ENCODE assay signal across 14 cellular contexts in genomic region chr3:152256829-152257228, GRCh38. TPM values are rescaled to one million over a fixed set of nuclear protein-coding genes. Genes with fewer than 3 reads are reported as not detected.
A peak's percentile ranks its signal among the peaks of the same experiment; 100 is the strongest.
DNase-seq lines count a peak whose midpoint lies in the region; ATAC-seq, FAIRE-seq and TF ChIP-seq lines count a peak whose summit lies in the region.
"Had no signal": no experiment of that assay in that cellular context is flagged by ENCODE, and none has a peak within 500 bp of the region (broad histone marks: within the 10 kb centered on the region; RNA-seq: fewer than 3 reads in every experiment).

No MANE protein-coding gene starts in this region.

- no peak overlapping the region for H3K9ac ChIP-seq in K562 (ENCODE audit: insufficient read depth in 1 of 2, low read depth in 2 of 2, low read length in 2 of 2)
- H3K9ac ChIP-seq in rectal smooth muscle tissue (ENCODE audit: low read length) = no peak overlapping the region

- CTCF ChIA-PET in K562 (lab: Yijun Ruan, JAX; ENCODE audit: low intra/inter-chr PET ratio) = no interaction called here

- no peak for FAIRE-seq in K562 (lab: Jason Lieb, UNC)

- H3K4me3 Mint-ChIP-seq in CD4-positive, CD25-positive, alpha-beta regulatory T cell = peak overlapping the region; percentile 72 to 89 (median 78)
- H3K4me3 Mint-ChIP-seq in IgD-negative memory B cell = peak overlapping the region in 2 of 4 donors; percentile 14 to 82

- TF ChIP-seq EP300 in K562 (IDR thresholded peaks at IDR 0.05; ENCODE audit: low read length) = no peak

- no peaks in the 10 kb centered on the region for H3K9me3 ChIP-seq in CD4-positive, CD25-positive, alpha-beta regulatory T cell (ENCODE audit: control insufficient read depth in 2 of 2, low read length in 2 of 2)
- H3K9me3 ChIP-seq in K562 (replicated peaks; ENCODE audit: control insufficient read depth, insufficient read depth, low read depth, low read length) = peaks cover 3% of the 10 kb centered on the region; the same call in 1 of the 2 replicates
- H3K9me3 ChIP-seq in right atrium auricular region = no peaks in the 10 kb centered on the region
- H3K9me3 ChIP-seq in prostate gland = no peaks in the 10 kb centered on the region
- H3K9me3 ChIP-seq: left ventricle myocardium inferior, MG63 had no signal

- H4K20me1 ChIP-seq in K562 (replicated peaks; ENCODE audit: control insufficient read depth, insufficient read depth, low read length) = no peaks in the 10 kb centered on the region

- H3K4me1 ChIP-seq in CD4-positive, CD25-positive, alpha-beta regulatory T cell (ENCODE audit: control insufficient read depth, insufficient read depth, low read length, poor library complexity, severe bottlenecking) = peaks cover 89% of the 10 kb centered on the region
- peaks cover 5 to 42% of the 10 kb centered on the region in 2 experiments for H3K4me1 ChIP-seq in K562 (replicated peaks in 1 of 2; ENCODE audit: control insufficient read depth in 2 of 2, insufficient read depth in 2 of 2, low read length in 2 of 2)
- peaks cover 17% of the 10 kb centered on the region for H3K4me1 ChIP-seq in rectal smooth muscle tissue (ENCODE audit: control insufficient read depth, insufficient read depth, low read length)
- peaks cover 0 to 25% of the 10 kb centered on the region in 2 donors for H3K4me1 ChIP-seq in right atrium auricular region
- H3K4me1 ChIP-seq in prostate gland (replicated peaks) = no peaks in the 10 kb centered on the region

- in situ Hi-C loops in K562 (cut with MboI) = no loop called here

- TF ChIP-seq CTCF in K562 (IDR thresholded peaks at IDR 0.05 in 2 of 3, conservative IDR thresholded peaks at IDR 0.05 in 1 of 3; ENCODE audit: insufficient read depth in 2 of 3, low read depth in 1 of 3, low read length in 3 of 3) (no peak), right atrium auricular region (IDR thresholded peaks at IDR 0.05) (no peak), prostate gland (IDR thresholded peaks at IDR 0.05) (no peak)

- TF ChIP-seq POLR2A in K562 (conservative IDR thresholded peaks at IDR 0.05) (no peak), prostate gland (IDR thresholded peaks at IDR 0.05) (no peak)

- H3K27me3 ChIP-seq in CD4-positive, CD25-positive, alpha-beta regulatory T cell (ENCODE audit: control insufficient read depth, insufficient read depth, low read length) = no peaks in the 10 kb centered on the region
- H3K27me3 ChIP-seq in K562 (ENCODE audit: control insufficient read depth in 2 of 2, insufficient read depth in 2 of 2, low read length in 2 of 2) (no peaks in the 10 kb centered on the region), rectal smooth muscle tissue (ENCODE audit: control insufficient read depth, insufficient read depth, low read length) (no peaks in the 10 kb centered on the region), right atrium auricular region (no peaks in the 10 kb centered on the region), prostate gland (replicated peaks; ENCODE audit: insufficient read depth) (no peaks in the 10 kb centered on the region)
- H3K27me3 ChIP-seq: hepatocyte, MG63 had no signal

- peaks cover 0 to 2% (median 0%) of the 10 kb centered on the region in 7 donors for H3K9me3 Mint-ChIP-seq in CD4-positive, CD25-positive, alpha-beta regulatory T cell
- H3K9me3 Mint-ChIP-seq in IgD-negative memory B cell = no peaks in the 10 kb centered on the region

- no peak for DNase-seq in CD4-positive, CD25-positive, alpha-beta regulatory T cell
- DNase-seq in K562 (ENCODE audit: extremely low read depth in 1 of 4, low spot score in 3 of 4) (no peak), right atrium auricular region (ENCODE audit: low spot score) (no peak), prostate gland (ENCODE audit: low spot score) (no peak)
- DNase-seq: left ventricle myocardium inferior; MG63; NCI-H2171 treated with DMSO at 0.1 percent for 48 hours; stimulated activated CD4-positive, alpha-beta T cell treated with anti-CD3 and anti-CD28 coated beads, Interleukin-1b, Interleukin-23, amount 100 ng/mL, for 48 hours had no signal

- no peak for ATAC-seq in CD4-positive, CD25-positive, alpha-beta regulatory T cell (ENCODE audit: low read depth in 2 of 2)
- ATAC-seq in K562 = peak; percentile 4
- no peak for ATAC-seq in GM18861 (IDR thresholded peaks at IDR 0.05; ENCODE audit: unreplicated experiment)
- ATAC-seq in HG03175 (IDR thresholded peaks at IDR 0.05; ENCODE audit: unreplicated experiment) = no peak

- peaks cover 95% of the 10 kb centered on the region for H3K79me2 ChIP-seq in K562 (ENCODE audit: control insufficient read depth, insufficient read depth, low read length)
- H3K79me2 ChIP-seq: hepatocyte had no signal

- H3K36me3 Mint-ChIP-seq in CD4-positive, CD25-positive, alpha-beta regulatory T cell = peaks cover 12% of the 10 kb centered on the region
- peaks cover 2% of the 10 kb centered on the region for H3K36me3 Mint-ChIP-seq in IgD-negative memory B cell

- peak overlapping the region; percentile 86 for H3K27ac ChIP-seq in CD4-positive, CD25-positive, alpha-beta regulatory T cell (ENCODE audit: insufficient read depth, low read length, poor library complexity, severe bottlenecking)
- H3K27ac ChIP-seq in K562 (ENCODE audit: extremely low read depth, low read depth, low read length) (no peak overlapping the region), rectal smooth muscle tissue (ENCODE audit: low read depth, low read length) (peak overlapping the region; percentile 51), right atrium auricular region (no peak overlapping the region), prostate gland (no peak overlapping the region)
- H3K27ac ChIP-seq: epithelial cell of prostate, hepatocyte, left ventricle myocardium inferior had no signal

- intact Hi-C loops in K562 (cut with micrococcal nuclease) = no loop called here
- intact Hi-C loops in prostate gland (cut with DNase I) = no loop called here

- peak overlapping the region; percentile 92 to 96 (median 93) for H3K27ac Mint-ChIP-seq in CD4-positive, CD25-positive, alpha-beta regulatory T cell
- peak overlapping the region; percentile 4 to 87 (median 74) for H3K27ac Mint-ChIP-seq in IgD-negative memory B cell

- BruUV-seq in K562 (replicated peaks; lab: Mats Ljungman, UMichigan) = no TSS peak

- H3K4me1 Mint-ChIP-seq in CD4-positive, CD25-positive, alpha-beta regulatory T cell = peaks cover 63 to 95% (median 83%) of the 10 kb centered on the region in 4 donors
- peaks cover 68 to 73% (median 72%) of the 10 kb centered on the region in 3 donors for H3K4me1 Mint-ChIP-seq in IgD-negative memory B cell

- H3K4me3 ChIP-seq in CD4-positive, CD25-positive, alpha-beta regulatory T cell (ENCODE audit: low read depth, low read length) = peak overlapping the region; percentile 79
- H3K4me3 ChIP-seq in K562 (no peak overlapping the region), rectal smooth muscle tissue (ENCODE audit: low read length) (no peak overlapping the region), right atrium auricular region (no peak overlapping the region), prostate gland (no peak overlapping the region)
- H3K4me3 ChIP-seq: hepatocyte, left ventricle myocardium inferior, MG63 had no signal

- whole genome bisulfite sequencing in K562 (ENCODE audit: insufficient coverage, low coverage, missing lambda C conversion rate) = 41% methylated on average over 4 of the region's 4 CpGs
- WGBS in prostate gland = 92% methylated on average over 4 of the region's 4 CpGs

- H3K9me1 ChIP-seq in K562 (ENCODE audit: control insufficient read depth, insufficient read depth, low read length) = no peaks in the 10 kb centered on the region

- TF ChIP-seq RAD21 in K562 (CRISPR knock-in tag; conservative IDR thresholded peaks at IDR 0.05 in 1 of 2, IDR thresholded peaks at IDR 0.05 in 1 of 2) = no peak

- H2AFZ ChIP-seq in K562 (ENCODE audit: low read depth, low read length) = no peak overlapping the region
- H2AFZ ChIP-seq: hepatocyte had no signal

- POLR2A ChIA-PET in K562 (lab: Yijun Ruan, JAX) = interaction anchor here (1.0 to 4.0 kb wide), 4 partner anchors 8 to 66 kb away, joined by 3 to 19 read pairs (median 10); partner anchors contain the start of gene MBNL1

- peaks cover 2% of the 10 kb centered on the region for H3K36me3 ChIP-seq in CD4-positive, CD25-positive, alpha-beta regulatory T cell (ENCODE audit: control insufficient read depth, insufficient read depth, low read length)
- 0 out of 3 replicates have a peak, but pooled peaks cover 2% of the 10 kb centered on the region for H3K36me3 ChIP-seq in K562 (ENCODE audit: control insufficient read depth, insufficient read depth, low read length)
- no peaks in the 10 kb centered on the region for H3K36me3 ChIP-seq in rectal smooth muscle tissue (ENCODE audit: control insufficient read depth, insufficient read depth, low read length)
- no peaks in the 10 kb centered on the region for H3K36me3 ChIP-seq in right atrium auricular region
- no peaks in the 10 kb centered on the region for H3K36me3 ChIP-seq in prostate gland
- H3K36me3 ChIP-seq: left ventricle myocardium inferior, MG63 had no signal

- no peaks in the 10 kb centered on the region for H3K27me3 Mint-ChIP-seq in CD4-positive, CD25-positive, alpha-beta regulatory T cell
- H3K27me3 Mint-ChIP-seq in IgD-negative memory B cell = no peaks in the 10 kb centered on the region

- H3K4me2 ChIP-seq in K562 (ENCODE audit: insufficient read depth, low read length) = no peak overlapping the region; the same call in 1 of the 2 replicates
- H3K4me2 ChIP-seq: hepatocyte had no signal

TF ChIP-seq in K562, 482 proteins besides CTCF, POLR2A, EP300 and RAD21 (continues in another document):
- TF ChIP-seq HDAC6 (IDR thresholded peaks at IDR 0.05; ENCODE audit: low read depth, low read length) = no peak

RNA-seq across cellular contexts. Expression of gene MBNL1, which starts 11.9 kb away (rescaled TPM):
- 726 TPM for total RNA-seq in CD4-positive, CD25-positive, alpha-beta regulatory T cell
- 100 to 1,000 TPM; 221 to 262 (median 237) TPM for polyA plus RNA-seq in CD4-positive, CD25-positive, alpha-beta regulatory T cell
- polyA plus RNA-seq in IgD-negative memory B cell (200 TPM), K562 (2011; rRNA removed) (116 and 133 TPM in 2 replicates), K562 (2014; fragmentation: Illumina TruSeq; extraction: Trizol) (202 and 221 TPM in 2 replicates), K562 (2014; fragmentation: Nextera tagmentation; extraction: Ambion mirVana) (10 to 100 TPM; 70.3 to 87.3 TPM), K562 (2014; rRNA removed) (104 and 107 TPM in 2 replicates)
- total RNA-seq in K562 (2011; cell fraction: chromatin; rRNA removed; ENCODE audit: low replicate concordance) = 337 and 524 TPM in 2 replicates
- total RNA-seq in K562 (2011; cell fraction: nucleolus; rRNA removed) = 154 and 188 TPM in 2 replicates
- total RNA-seq in K562 (2011; cell fraction: nucleoplasm; rRNA removed) = 277 and 417 TPM in 2 replicates
- total RNA-seq in K562 (2014; rRNA removed) (240 and 243 TPM in 2 replicates), K562 (2014; rRNA removed; fragmentation: Illumina TruSeq; extraction: Trizol) (220 and 241 TPM in 2 replicates), K562 (2015; rRNA removed; fragmentation: Illumina TruSeq; extraction: Trizol) (220 and 243 TPM in 2 replicates), K562 (2021) (217 and 231 TPM in 2 replicates), right atrium auricular region (100 to 1,000 TPM; 199 to 327 TPM), prostate gland (100 to 1,000 TPM; 131 to 226 TPM)
- 101 and 150 TPM in 2 replicates for polyA plus RNA-seq in K562 (2011; cell fraction: cytosol; rRNA removed)
- 108 and 135 TPM in 2 replicates for polyA plus RNA-seq in K562 (2011; cell fraction: nucleus; rRNA removed)
- 74.4 and 91.9 TPM in 2 replicates for polyA plus RNA-seq in K562 (2012)
- 431 and 448 TPM in 2 replicates for polyA minus RNA-seq in K562 (2011; rRNA and poly(A)+ RNA removed)
- 216 and 268 TPM in 2 replicates for polyA minus RNA-seq in K562 (2011; cell fraction: cytosol; rRNA and poly(A)+ RNA removed)
- 326 and 485 TPM in 2 replicates for polyA minus RNA-seq in K562 (2011; cell fraction: nucleus; rRNA and poly(A)+ RNA removed)

Comparison
In these comparisons a context has a peak if more than half of its experiments do, and no peak if none do; other contexts are left out.
1. H3K27ac ChIP-seq: peak in CD4-positive, CD25-positive, alpha-beta regulatory T cell (single experiment) and rectal smooth muscle tissue (single experiment); none in K562 (single experiment), right atrium auricular region (0 of 2) and prostate gland (0 of 2).